In the genomic region with DNA sequence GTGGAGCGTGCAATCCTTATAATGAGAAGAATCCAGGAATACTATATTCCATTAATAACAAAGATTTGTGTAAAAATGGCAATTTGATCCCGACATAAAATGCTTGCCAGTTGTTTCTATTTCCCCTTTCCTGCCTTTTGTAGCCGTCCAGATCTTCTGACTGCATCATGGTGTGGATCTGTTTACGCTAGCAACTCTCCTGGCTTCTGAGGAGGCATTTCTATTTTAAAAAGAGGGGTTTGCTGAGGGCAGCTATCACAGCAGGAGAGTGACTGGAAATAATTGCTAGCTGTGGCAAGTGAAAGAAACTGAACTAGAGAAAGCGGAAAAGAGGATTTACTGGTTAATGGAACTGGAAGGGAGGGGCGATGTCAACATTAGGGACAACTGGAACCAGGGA, we compare ENCODE assay signal across 14 cellular contexts.
DNase-seq lines count a peak whose midpoint lies in the region; ATAC-seq and TF ChIP-seq lines count a peak whose summit lies in the region.
"Had no signal": no experiment of that assay in that cellular context is flagged by ENCODE, and none has a peak within 500 bp of the region (broad histone marks: within the 10 kb centered on the region; RNA-seq: fewer than 3 reads in every experiment).

No MANE protein-coding gene starts in this region.

- peaks cover 22% of the 10 kb centered on the region for H3K4me1 ChIP-seq in left ventricle myocardium inferior
- no peaks in the 10 kb centered on the region for H3K4me1 ChIP-seq in ascending aorta
- H3K4me1 ChIP-seq: HAP-1 had no signal

- TF ChIP-seq CTCF in left ventricle myocardium inferior (IDR thresholded peaks at IDR 0.05; ENCODE audit: borderline replicate concordance) = no peak
- no peak for TF ChIP-seq CTCF in ascending aorta (IDR thresholded peaks at IDR 0.05)
- TF ChIP-seq CTCF in coronary artery (IDR thresholded peaks at IDR 0.05) = no peak

- H3K9me3 ChIP-seq in left ventricle myocardium inferior (replicated peaks) = no peaks in the 10 kb centered on the region
- no peaks in the 10 kb centered on the region for H3K9me3 ChIP-seq in ascending aorta
- H3K9me3 ChIP-seq: HAP-1 had no signal

- ATAC-seq in Right ventricle myocardium inferior (peak; percentile 64), left cardiac atrium (no peak), GM21526 (IDR thresholded peaks at IDR 0.05; ENCODE audit: low FRiP score, unreplicated experiment) (no peak)
- ATAC-seq: GM12878 had no signal

- H3K27me3 ChIP-seq in left ventricle myocardium inferior (ENCODE audit: low read depth) (no peaks in the 10 kb centered on the region), ascending aorta (no peaks in the 10 kb centered on the region)
- H3K27me3 ChIP-seq: BLaER1 treated with 17β-estradiol and CSF1 and Interleukin-3, amounts not matched to agents 10 nM and 100 nM had no signal

- no peak for DNase-seq in Right ventricle myocardium inferior (ENCODE audit: missing footprints)
- DNase-seq in left cardiac atrium = no peak
- peak; percentile 38 for DNase-seq in NCI-H69 (lab: John Stamatoyannopoulos, UW)
- DNase-seq in left ventricle myocardium inferior = no peak
- DNase-seq in ascending aorta (ENCODE audit: low spot score in 2 of 2) = no peak
- no peak for DNase-seq in coronary artery (ENCODE audit: low spot score)
- DNase-seq: ACHN; CD4-positive, alpha-beta T cell; DMS79; GOT3 had no signal

- H3K27ac ChIP-seq in left ventricle myocardium inferior (replicated peaks) = peak overlapping the region; percentile 40
- H3K27ac ChIP-seq in ascending aorta = no peak overlapping the region
- H3K27ac ChIP-seq in coronary artery = no peak overlapping the region
- H3K27ac ChIP-seq: BLaER1 treated with 17β-estradiol and CSF1 and Interleukin-3, amounts not matched to agents 10 nM and 100 nM had no signal

- H3K36me3 ChIP-seq in left ventricle myocardium inferior (no peaks in the 10 kb centered on the region), ascending aorta (no peaks in the 10 kb centered on the region)
- H3K36me3 ChIP-seq: BLaER1 treated with 17β-estradiol and CSF1 and Interleukin-3, amounts not matched to agents 10 nM and 100 nM; HAP-1 had no signal

- H3K4me3 ChIP-seq in left ventricle myocardium inferior = no peak overlapping the region
- H3K4me3 ChIP-seq in ascending aorta = no peak overlapping the region
- no peak overlapping the region for H3K4me3 ChIP-seq in coronary artery
- H3K4me3 ChIP-seq: BLaER1 treated with 17β-estradiol and CSF1 and Interleukin-3, amounts not matched to agents 10 nM and 100 nM; GM12878; HAP-1 had no signal

- intact Hi-C loops in Right ventricle myocardium inferior (cut with DNase I) (no loop called here), left cardiac atrium (cut with DNase I) (no loop called here), left ventricle myocardium inferior (cut with micrococcal nuclease) (no loop called here), ascending aorta (cut with DNase I) (no loop called here)
